In genomic region chr1:241963722-241964121, GRCh38 we compare ENCODE assay signal across 33 cellular contexts. TPM values are rescaled to one million over a fixed set of nuclear protein-coding genes. Genes with fewer than 3 reads are reported as not detected.
"Had no signal": no experiment of that assay in that cellular context is flagged by ENCODE, and none has a peak within 500 bp of the region (broad histone marks: within the 10 kb centered on the region; RNA-seq: fewer than 3 reads in every experiment).

No MANE protein-coding gene starts in this region.

- H3K36me3 ChIP-seq: gastroesophageal sphincter, heart left ventricle, neutrophil, spleen, tibial artery, uterus had no signal

- H3K9ac ChIP-seq: parathyroid adenoma had no signal

- H3K9me3 Mint-ChIP-seq: mesothelial cell of epicardium; naive B cell; natural killer cell treated with Interleukin-12 subunit alpha and Interleukin-12 subunit beta and Interleukin-15 and Interleukin-18, amount 100 ng/mL, for 72 hours; neural crest cell; stimulated activated memory B cell treated with anti-CD40 and anti-IgM and Interleukin-4, amounts not matched to agents 10 μg/mL and 1 μg/mL and 100 μg/mL, for 72 hours; type B pancreatic cell had no signal

- H3K79me2 ChIP-seq: hepatocyte, parathyroid adenoma had no signal

- H3K4me1 Mint-ChIP-seq: mesothelial cell of epicardium; naive B cell; neural crest cell; stimulated activated memory B cell treated with anti-CD40 and anti-IgM and Interleukin-4, amounts not matched to agents 10 μg/mL and 1 μg/mL and 100 μg/mL, for 72 hours had no signal

- H3K27me3 ChIP-seq: dorsolateral prefrontal cortex, gastroesophageal sphincter, heart left ventricle, hepatocyte, neutrophil, spleen, testis, tibial artery, uterus had no signal

- H3K27me3 Mint-ChIP-seq: naive B cell; natural killer cell treated with Interleukin-12 subunit alpha and Interleukin-12 subunit beta and Interleukin-15 and Interleukin-18, amount 100 ng/mL, for 72 hours; stimulated activated memory B cell treated with anti-CD40 and anti-IgM and Interleukin-4, amounts not matched to agents 10 μg/mL and 1 μg/mL and 100 μg/mL, for 72 hours; type B pancreatic cell had no signal

- H3K4me3 ChIP-seq: dorsolateral prefrontal cortex, gastroesophageal sphincter, heart left ventricle, hepatocyte, mucosa of descending colon, psoas muscle, skin epidermis, spleen, testis, tibial artery, uterus had no signal

- H3K27ac Mint-ChIP-seq: mesothelial cell of epicardium; naive B cell; natural killer cell treated with Interleukin-12 subunit alpha and Interleukin-12 subunit beta and Interleukin-15 and Interleukin-18, amount 100 ng/mL, for 72 hours; stimulated activated memory B cell treated with anti-CD40 and anti-IgM and Interleukin-4, amounts not matched to agents 10 μg/mL and 1 μg/mL and 100 μg/mL, for 72 hours; type B pancreatic cell had no signal

- H3K36me3 Mint-ChIP-seq: mesothelial cell of epicardium; naive B cell; natural killer cell treated with Interleukin-12 subunit alpha and Interleukin-12 subunit beta and Interleukin-15 and Interleukin-18, amount 100 ng/mL, for 72 hours; stimulated activated memory B cell treated with anti-CD40 and anti-IgM and Interleukin-4, amounts not matched to agents 10 μg/mL and 1 μg/mL and 100 μg/mL, for 72 hours; type B pancreatic cell had no signal

- H3K4me3 Mint-ChIP-seq: mesothelial cell of epicardium; naive B cell; natural killer cell treated with Interleukin-12 subunit alpha and Interleukin-12 subunit beta and Interleukin-15 and Interleukin-18, amount 100 ng/mL, for 72 hours; neural crest cell; stimulated activated memory B cell treated with anti-CD40 and anti-IgM and Interleukin-4, amounts not matched to agents 10 μg/mL and 1 μg/mL and 100 μg/mL, for 72 hours; type B pancreatic cell had no signal

- H3K27ac ChIP-seq: dorsolateral prefrontal cortex, gastroesophageal sphincter, hepatocyte, neutrophil, parathyroid adenoma, psoas muscle, skin epidermis, testis, tibial artery, uterus had no signal

- H3K9me3 ChIP-seq: gastroesophageal sphincter, heart left ventricle, mucosa of descending colon, neutrophil, psoas muscle, spleen, testis, tibial artery, uterus had no signal

- H2AFZ ChIP-seq: hepatocyte, parathyroid adenoma had no signal

- H3K4me1 ChIP-seq: gastroesophageal sphincter, heart left ventricle, parathyroid adenoma, psoas muscle, spleen, testis, tibial artery, uterus had no signal

- ATAC-seq: mucosa of descending colon; natural killer cell treated with Interleukin-12 subunit alpha and Interleukin-12 subunit beta and Interleukin-15 and Interleukin-18, amount 100 ng/mL, for 72 hours; psoas muscle; stimulated activated memory B cell treated with anti-CD40 and anti-IgM and Interleukin-4, amounts not matched to agents 10 μg/mL and 1 μg/mL and 100 μg/mL, for 72 hours; stimulated activated naive CD8-positive, alpha-beta T cell treated with anti-CD3 and anti-CD28 coated beads, Interleukin-15, Interleukin-2, amounts not matched to agents 100 U/mL and 50 U/mL, for 24 hours had no signal

- DNase-seq: dorsolateral prefrontal cortex; effector CD4-positive, alpha-beta T cell; foreskin fibroblast; heart left ventricle; kidney; mesenchymal stem cell; mucosa of descending colon; naive B cell; psoas muscle; right cardiac atrium; spleen; stimulated activated CD4-positive, alpha-beta T cell treated with anti-CD3 and anti-CD28 coated beads, Interleukin-4, amount 100 ng/mL, for 4 hours; stimulated activated naive CD8-positive, alpha-beta T cell treated with anti-CD3 and anti-CD28 coated beads, Interleukin-15, Interleukin-2, amounts not matched to agents 100 U/mL and 50 U/mL, for 24 hours; substantia nigra; testis; tibial artery; uterus had no signal

- H3K4me2 ChIP-seq: hepatocyte had no signal

RNA-seq across cellular contexts. Expression of gene BECN2, which starts 6.2 kb away (rescaled TPM):
- total RNA-seq: dorsolateral prefrontal cortex; gastroesophageal sphincter; heart left ventricle; hepatocyte; kidney; left lobe of liver; liver; lung microvascular endothelial cell; mesothelial cell of epicardium; mucosa of descending colon; natural killer cell treated with Interleukin-12 subunit alpha and Interleukin-12 subunit beta and Interleukin-15 and Interleukin-18, amount 100 ng/mL, for 72 hours; neural crest cell; omental fat pad; psoas muscle; renal cortical epithelial cell; right cardiac atrium; spleen; testis; uterus had no signal
- polyA plus RNA-seq: esophagus, heart left ventricle, hepatocyte, liver, psoas muscle, right cardiac atrium, spleen had no signal

RNA-seq across cellular contexts. Expression of gene MAP1LC3C, which starts 35.2 kb away (rescaled TPM):
- total RNA-seq: left lobe of liver; liver; natural killer cell treated with Interleukin-12 subunit alpha and Interleukin-12 subunit beta and Interleukin-15 and Interleukin-18, amount 100 ng/mL, for 72 hours had no signal
- polyA plus RNA-seq: liver had no signal
